ENCODE assay signal across 8 cellular contexts in the genomic region with DNA sequence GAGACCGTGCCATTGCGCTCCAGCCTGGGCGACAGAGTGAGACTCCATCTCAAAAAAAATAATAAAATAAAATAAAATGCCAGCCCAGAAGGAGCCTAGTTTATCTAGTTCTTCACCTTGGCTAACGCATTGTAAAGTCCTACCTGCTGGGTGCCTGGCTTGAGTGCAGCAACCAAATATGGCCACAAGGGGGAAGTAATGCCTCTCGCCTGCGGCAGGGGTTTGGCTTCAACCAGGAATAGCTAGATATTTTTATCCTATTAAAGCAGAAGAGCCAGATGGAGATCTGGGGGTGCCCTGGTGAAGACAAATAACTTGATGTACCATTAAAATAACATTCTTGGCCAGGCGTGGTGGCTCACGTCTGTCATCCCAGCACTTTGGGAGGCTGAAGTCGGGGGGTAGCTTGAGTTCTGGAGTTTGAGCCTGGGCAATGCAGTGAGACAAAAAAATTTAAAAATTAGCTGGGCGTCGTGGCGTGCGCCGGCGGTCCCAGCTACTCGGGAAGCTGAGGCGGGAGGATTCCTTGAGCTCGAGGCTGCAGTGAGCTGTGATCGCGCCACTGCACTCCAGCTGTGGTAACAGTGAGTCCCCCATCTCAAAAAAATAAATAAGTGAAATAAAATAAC. TPM values are rescaled to one million over a fixed set of nuclear protein-coding genes. Genes with fewer than 3 reads are reported as not detected.
A peak's percentile ranks its signal among the peaks of the same experiment; 100 is the strongest.
DNase-seq lines count a peak whose midpoint lies in the region; ATAC-seq and TF ChIP-seq lines count a peak whose summit lies in the region.

No MANE protein-coding gene starts in this region.

- no peak overlapping the region for H4K91ac ChIP-seq in H9 (ENCODE audit: insufficient read length, low read depth, low read length)

- WGBS in H9 (ENCODE audit: extremely low coverage, insufficient read length, low lambda C conversion rate) = no CpG with 5 or more reads among the region's 20 CpGs

- H3K4ac ChIP-seq in H9 (ENCODE audit: low read depth, low read length) = no peak overlapping the region

- no peak overlapping the region for H3K27ac Mint-ChIP-seq in H9

- intact Hi-C loops in left colon (cut with DNase I, micrococcal nuclease) = no loop called here

- H3K4me3 ChIP-seq in AG09309 (ENCODE audit: control insufficient read depth, low read depth, low read length) = peak overlapping the region; percentile 15; the same call in 1 of the 2 replicates

- no peak overlapping the region for H3K56ac ChIP-seq in H9 (ENCODE audit: insufficient read length, low read depth, low read length)

- H3K27ac ChIP-seq in H9 (ENCODE audit: insufficient read length, low read depth, low read length) = no peak overlapping the region

- H4K20me1 ChIP-seq in H9 (ENCODE audit: control insufficient read depth, insufficient read depth, insufficient read length) = no peaks in the 10 kb centered on the region

- no peaks in the 10 kb centered on the region for H3K23me2 ChIP-seq in H9 (ENCODE audit: insufficient read length, low read depth, low read length, poor library complexity, severe bottlenecking)

- no peaks in the 10 kb centered on the region for H3K79me1 ChIP-seq in H9 (ENCODE audit: insufficient read depth, low read depth, low read length, poor library complexity, severe bottlenecking)

- no peak overlapping the region for H4K8ac ChIP-seq in H9 (replicated peaks; ENCODE audit: insufficient read length, low read depth, low read length)

- H3K4me1 ChIP-seq in H9 (ENCODE audit: insufficient read depth, low read length) = peaks cover 3% of the 10 kb centered on the region; the same call in 1 of the 2 replicates

- H3K14ac ChIP-seq in H9 (ENCODE audit: insufficient read depth, low read length) = no peak overlapping the region

- H2BK15ac ChIP-seq in H9 (ENCODE audit: low read depth, low read length) = no peak overlapping the region

- no peak overlapping the region for H2BK12ac ChIP-seq in H9 (ENCODE audit: insufficient read length, low read depth, low read length)

- no peaks in the 10 kb centered on the region for H3K36me3 Mint-ChIP-seq in H9 (ENCODE audit: insufficient read depth in 1 of 3, low read depth in 3 of 3)

- TF ChIP-seq CTCF in AG09309 (IDR thresholded peaks at IDR 0.05; ENCODE audit: control insufficient read depth, insufficient read depth, low read depth, low read length, missing control alignments) = peak; percentile 92
- peak; percentile 97 for TF ChIP-seq CTCF in H9 (conservative IDR thresholded peaks at IDR 0.05)

- H3K9me3 ChIP-seq in H9 (ENCODE audit: control insufficient read depth, low read depth, low read length) = no peaks in the 10 kb centered on the region

- H3K18ac ChIP-seq in H9 (ENCODE audit: insufficient read length, low read depth, low read length) = no peak overlapping the region

- DNase-seq in AG09309 (ENCODE audit: low read depth) = peak; percentile 13
- DNase-seq in H9 = peak; percentile 78
- peak; percentile 73 for DNase-seq in NCI-H510A treated with DMSO at 0.1 percent for 48 hours (lab: John Stamatoyannopoulos, UW)
- peak; percentile 50 to 56 for DNase-seq in activated CD4-positive, alpha-beta T cell treated with anti-CD3 and anti-CD28 coated beads for 24 hours (ENCODE audit: low read depth in 2 of 2)
- peak; percentile 92 for DNase-seq in cerebellum (ENCODE audit: low spot score)
- peak; percentile 50 to 75 for DNase-seq in left colon
- peak; percentile 58 to 66 for DNase-seq in stimulated activated CD4-positive, alpha-beta T cell treated with anti-CD3 and anti-CD28 coated beads, Interleukin-2, amount 100 ng/mL, for 48 hours

- H3K9ac ChIP-seq in H9 (ENCODE audit: extremely low read depth, insufficient read length, low read length) = no peak overlapping the region

- H3K79me2 ChIP-seq in H9 (ENCODE audit: insufficient read depth, low read length) = no peaks in the 10 kb centered on the region

- H3T11ph ChIP-seq in H9 (ENCODE audit: low read length) = no peak overlapping the region

- ATAC-seq in left colon = peak; percentile 96
- no peak for ATAC-seq in GM18498 (IDR thresholded peaks at IDR 0.05; ENCODE audit: unreplicated experiment)

- H2AFZ ChIP-seq in H9 (ENCODE audit: low read length) = no peak overlapping the region

- no peak overlapping the region for H4K5ac ChIP-seq in H9 (ENCODE audit: insufficient read length, low read depth, low read length)

- H3K4me2 ChIP-seq in H9 (ENCODE audit: insufficient read depth, insufficient read length, low read length) = no peak overlapping the region

- no peak overlapping the region for H2BK20ac ChIP-seq in H9 (ENCODE audit: low read depth, low read length, poor library complexity, severe bottlenecking)

- H2AK5ac ChIP-seq in H9 (ENCODE audit: insufficient read length, low read length) = no peak overlapping the region

- no peaks in the 10 kb centered on the region; a peak in 1 of 5 replicates for H3K9me3 Mint-ChIP-seq in H9

- peak overlapping the region in 1 of 2 experiments; percentile 53; a peak in 1 of 5 replicates for H3K4me3 Mint-ChIP-seq in H9

- H3K27me3 ChIP-seq in H9 (ENCODE audit: insufficient read depth, low read length) = peaks cover 12% of the 10 kb centered on the region; the same call in 1 of the 2 replicates

- H3K23ac ChIP-seq in H9 (ENCODE audit: insufficient read length, low read depth, low read length) = no peak overlapping the region

- H2BK5ac ChIP-seq in H9 (ENCODE audit: insufficient read length, low read length) = no peak overlapping the region

- peaks cover 33 to 42% of the 10 kb centered on the region in 2 experiments for H3K4me1 Mint-ChIP-seq in H9

- peaks cover 59% of the 10 kb centered on the region for H3K27me3 Mint-ChIP-seq in H9 (ENCODE audit: low read depth)

- H2BK120ac ChIP-seq in H9 (ENCODE audit: low read depth, low read length, poor library complexity, severe bottlenecking) = no peak overlapping the region

RNA-seq across cellular contexts. Expression of a gene that starts 20.6 kb away (rescaled TPM):
- total RNA-seq in H9 (2021) (34.0 and 37.1 TPM in 2 replicates), cerebellum (7.4 TPM), left colon (10 to 100 TPM; 11.9 to 15.7 TPM)

RNA-seq across cellular contexts. Expression of a gene that starts 27.9 kb away (rescaled TPM):
- total RNA-seq in H9 (2021) (21.1 and 21.8 TPM in 2 replicates), cerebellum (71.0 TPM), left colon (10 to 100 TPM; 18.8 to 23.3 TPM)

Comparison
In these comparisons a context has a peak if more than half of its experiments do, and no peak if none do; other contexts are left out.
1. DNase-seq: peak in every context shown above with its lines; median percentile 92 in cerebellum; 78 in H9; 73 in NCI-H510A treated with DMSO at 0.1 percent for 48 hours; 62 in left colon; 62 in stimulated activated CD4-positive, alpha-beta T cell treated with anti-CD3 and anti-CD28 coated beads, Interleukin-2, amount 100 ng/mL, for 48 hours; 53 in activated CD4-positive, alpha-beta T cell treated with anti-CD3 and anti-CD28 coated beads for 24 hours; 13 in AG09309.